8 cellular contexts compared by ENCODE assay signal in the genomic region with DNA sequence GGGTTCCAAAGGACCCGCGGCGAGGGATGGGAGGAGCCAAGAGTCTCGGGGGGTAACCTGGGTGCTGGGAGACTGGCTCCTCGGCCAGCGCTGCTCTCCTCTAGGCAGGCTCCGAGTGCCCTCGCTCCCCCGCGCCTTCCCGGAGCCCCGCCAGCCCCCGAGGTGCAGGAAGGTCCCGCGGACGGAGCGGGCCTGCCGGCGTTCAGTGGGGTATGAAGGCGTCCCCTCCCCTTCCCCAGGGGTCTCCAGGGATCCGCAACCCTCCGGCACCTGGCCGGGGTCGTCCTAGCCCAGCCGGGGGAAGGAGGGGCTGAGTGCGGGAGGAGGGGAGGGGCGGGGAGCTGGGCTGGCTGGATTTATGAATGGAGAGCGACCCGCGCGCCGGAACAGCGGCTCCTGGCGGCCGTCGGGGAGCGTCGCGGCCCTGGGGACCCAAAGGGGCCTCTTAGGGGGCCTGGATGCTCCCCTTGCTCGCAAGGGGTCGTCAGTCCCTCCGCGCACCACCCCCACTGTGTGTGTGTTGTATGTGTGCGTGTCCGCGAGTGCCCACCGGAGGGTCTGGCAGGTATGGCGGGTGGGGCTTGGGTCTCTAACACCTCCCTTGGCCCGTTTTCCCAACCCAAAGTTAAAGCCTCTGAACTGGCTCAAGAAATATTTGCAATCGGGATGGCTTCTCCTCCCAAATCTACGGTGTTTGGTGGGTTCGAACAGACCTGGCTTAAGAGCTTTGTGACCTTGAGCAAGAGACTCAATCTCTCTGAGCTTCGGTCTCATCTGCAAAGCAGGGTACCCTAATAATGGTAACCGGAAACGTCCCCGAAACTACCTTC. TPM values are rescaled to one million over a fixed set of nuclear protein-coding genes. Genes with fewer than 3 reads are reported as not detected.
DNase-seq lines count a peak whose midpoint lies in the region; ATAC-seq and TF ChIP-seq lines count a peak whose summit lies in the region.

No MANE protein-coding gene starts in this region.

- intact Hi-C loops in activated naive CD4-positive, alpha-beta T cell treated with anti-CD3 and anti-CD28 coated beads for 36 hours (cut with micrococcal nuclease) = loop anchor here (1.0 kb wide), 1 partner anchor 54 kb away; no protein-coding TSS in a partner anchor
- intact Hi-C loops in left ventricle myocardium superior (cut with micrococcal nuclease) = loop anchor here (2.0 kb wide), 1 partner anchor 53 kb away; no protein-coding TSS in a partner anchor

- H3K9me3 ChIP-seq in BLaER1 = no peaks in the 10 kb centered on the region
- H3K9me3 ChIP-seq in GM23248 (ENCODE audit: low read depth) = no peaks in the 10 kb centered on the region
- H3K9me3 ChIP-seq in OCI-LY1 (ENCODE audit: low read length) = no peaks in the 10 kb centered on the region

- peak; percentile 86 for TF ChIP-seq CTCF in OCI-LY1 (IDR thresholded peaks at IDR 0.05; ENCODE audit: low read length)

- H3K79me2 ChIP-seq in GM23248 (ENCODE audit: insufficient read depth) = no peaks in the 10 kb centered on the region
- H3K79me2 ChIP-seq in OCI-LY1 (ENCODE audit: insufficient read depth, low read length) = no peaks in the 10 kb centered on the region

- peak; percentile 63 for ATAC-seq in left ventricle myocardium superior
- no peak for ATAC-seq in GM18870 (IDR thresholded peaks at IDR 0.05; ENCODE audit: unreplicated experiment)
- no peak for ATAC-seq in HG02610 (IDR thresholded peaks at IDR 0.05; ENCODE audit: unreplicated experiment)

- H3F3A ChIP-seq in GM23248 (ENCODE audit: insufficient read depth) (no peaks in the 10 kb centered on the region), OCI-LY1 (ENCODE audit: insufficient read depth, low read length) (no peaks in the 10 kb centered on the region)

- WGBS in GM23248 (ENCODE audit: low coverage in 1 of 2, low lambda C conversion rate in 2 of 2, missing lambda C conversion rate in 2 of 2), 2 experiments = 10 to 23% methylated on average over 24 to 55 of the region's 56 CpGs

- peaks cover 55% of the 10 kb centered on the region for H3K4me1 ChIP-seq in BLaER1
- no peaks in the 10 kb centered on the region for H3K4me1 ChIP-seq in GM23248 (ENCODE audit: insufficient read depth)
- H3K4me1 ChIP-seq in OCI-LY1 (ENCODE audit: insufficient read depth, low read length, severe bottlenecking) = peaks cover 11% of the 10 kb centered on the region

- H3K27me3 ChIP-seq in BLaER1 (peaks cover 8% of the 10 kb centered on the region; the same call in 1 of the 2 replicates), GM23248 (replicated peaks; ENCODE audit: insufficient read depth) (no peaks in the 10 kb centered on the region), OCI-LY1 (ENCODE audit: insufficient read depth, low read length) (peaks cover 8% of the 10 kb centered on the region)

- H3K4me3 ChIP-seq in BLaER1 = peak overlapping the region; percentile 74
- H3K4me3 ChIP-seq in GM23248 = peak overlapping the region; percentile 72
- H3K4me3 ChIP-seq in OCI-LY1 (ENCODE audit: low read depth, low read length, poor library complexity, severe bottlenecking) = peak overlapping the region; percentile 36
- H3K4me3 ChIP-seq in skeletal muscle cell (ENCODE audit: low read depth, low read length) = peak overlapping the region; percentile 51

- no peaks in the 10 kb centered on the region for H3K36me3 Mint-ChIP-seq in activated naive CD4-positive, alpha-beta T cell treated with anti-CD3 and anti-CD28 coated beads for 36 hours (ENCODE audit: low read depth)

- H3K36me3 ChIP-seq in BLaER1 (no peaks in the 10 kb centered on the region), GM23248 (ENCODE audit: low read depth) (no peaks in the 10 kb centered on the region), OCI-LY1 (ENCODE audit: insufficient read depth, low read length) (no peaks in the 10 kb centered on the region)

- DNase-seq in GM23248 (peak; percentile 70), left ventricle myocardium superior (peak; percentile 66), skeletal muscle cell (ENCODE audit: low read depth) (no peak)
- peak; percentile 50 for DNase-seq in activated naive CD4-positive, alpha-beta T cell treated with anti-CD3 and anti-CD28 coated beads for 36 hours

- H3K4me2 ChIP-seq in BLaER1 (peak overlapping the region; percentile 98), GM23248 (ENCODE audit: unreplicated experiment) (peak overlapping the region; percentile 95), OCI-LY1 (ENCODE audit: low read length) (peak overlapping the region; percentile 51)

- H3K27ac ChIP-seq in BLaER1 (peak overlapping the region; percentile 81), GM23248 (no peak overlapping the region), OCI-LY1 (ENCODE audit: low read depth, low read length, poor library complexity, severe bottlenecking) (no peak overlapping the region)

- no peak overlapping the region for H3K4me3 Mint-ChIP-seq in activated naive CD4-positive, alpha-beta T cell treated with anti-CD3 and anti-CD28 coated beads for 36 hours

- peak overlapping the region; percentile 79 for H3K9ac ChIP-seq in BLaER1
- H3K9ac ChIP-seq in GM23248 = peak overlapping the region; percentile 15; the same call in 1 of the 2 replicates
- H3K9ac ChIP-seq in OCI-LY1 (ENCODE audit: low read length) = no peak overlapping the region

- in situ Hi-C loops in GM23248 (cut with MboI) = no loop called here

- H3K9me2 ChIP-seq in GM23248 (ENCODE audit: insufficient read depth) (no peaks in the 10 kb centered on the region), OCI-LY1 (ENCODE audit: low read depth, low read length) (no peaks in the 10 kb centered on the region)

- H2AFZ ChIP-seq in GM23248 (peak overlapping the region; percentile 64; the same call in 1 of the 2 replicates), OCI-LY1 (ENCODE audit: low read length) (no peak overlapping the region)

- no peaks in the 10 kb centered on the region for H3K9me3 Mint-ChIP-seq in activated naive CD4-positive, alpha-beta T cell treated with anti-CD3 and anti-CD28 coated beads for 36 hours

- H3K27ac Mint-ChIP-seq in activated naive CD4-positive, alpha-beta T cell treated with anti-CD3 and anti-CD28 coated beads for 36 hours = no peak overlapping the region

- peaks cover 2% of the 10 kb centered on the region for H3K4me1 Mint-ChIP-seq in activated naive CD4-positive, alpha-beta T cell treated with anti-CD3 and anti-CD28 coated beads for 36 hours (ENCODE audit: low read depth)

- CTCF ChIA-PET in activated naive CD4-positive, alpha-beta T cell treated with anti-CD3 and anti-CD28 coated beads for 36 hours (lab: Charles Lee) = interaction anchor here (0.5 to 1.9 kb wide), 14 partner anchors 11 to 224 kb away, joined by 3 to 8 read pairs (median 3); no protein-coding TSS in a partner anchor

- H3K27me3 Mint-ChIP-seq in activated naive CD4-positive, alpha-beta T cell treated with anti-CD3 and anti-CD28 coated beads for 36 hours (ENCODE audit: low read depth) = peaks cover 32% of the 10 kb centered on the region

- no peaks in the 10 kb centered on the region for H4K20me1 ChIP-seq in BLaER1
- H4K20me1 ChIP-seq in GM23248 (ENCODE audit: insufficient read depth) = no peaks in the 10 kb centered on the region
- no peaks in the 10 kb centered on the region for H4K20me1 ChIP-seq in OCI-LY1 (ENCODE audit: insufficient read depth, low read length)

RNA-seq across cellular contexts. Expression of gene HCRTR1, which starts 0.6 kb away (rescaled TPM):
- total RNA-seq in GM23248 (2014; rRNA removed; shearing (Covaris generic)) = not detected in 2 replicates
- not detected in 2 replicates for polyA plus RNA-seq in GM23248 (2016; fragmentation: Nextera tagmentation; extraction: Ambion mirVana)
- not detected for total RNA-seq in activated naive CD4-positive, alpha-beta T cell treated with anti-CD3 and anti-CD28 coated beads for 36 hours
- total RNA-seq in left ventricle myocardium superior = 0.67 TPM

RNA-seq across cellular contexts. Expression of gene PEF1, which starts 26.5 kb away (rescaled TPM):
- 97.5 and 131 TPM in 2 replicates for total RNA-seq in GM23248 (2014; rRNA removed; shearing (Covaris generic))
- polyA plus RNA-seq in GM23248 (2016; fragmentation: Nextera tagmentation; extraction: Ambion mirVana) = 71.3 and 77.8 TPM in 2 replicates
- total RNA-seq in activated naive CD4-positive, alpha-beta T cell treated with anti-CD3 and anti-CD28 coated beads for 36 hours = 10 to 100 TPM; 79.6 to 80.6 TPM
- 34.1 TPM for total RNA-seq in left ventricle myocardium superior

RNA-seq across cellular contexts. Expression of gene TINAGL1, which starts 41.8 kb away (rescaled TPM):
- 3.5 and 4.7 TPM in 2 replicates for total RNA-seq in GM23248 (2014; rRNA removed; shearing (Covaris generic))
- 1.1 and 1.4 TPM in 2 replicates for polyA plus RNA-seq in GM23248 (2016; fragmentation: Nextera tagmentation; extraction: Ambion mirVana)
- total RNA-seq in activated naive CD4-positive, alpha-beta T cell treated with anti-CD3 and anti-CD28 coated beads for 36 hours = not detected
- 274 TPM for total RNA-seq in left ventricle myocardium superior

Comparison
In these comparisons a context has a peak if more than half of its experiments do, and no peak if none do; other contexts are left out.
1. RNA of gene TINAGL1, which starts 41.8 kb away (total RNA-seq): 274 TPM in left ventricle myocardium superior (single experiment); 3.5 to 4.7 TPM in GM23248 and not detected in activated naive CD4-positive, alpha-beta T cell treated with anti-CD3 and anti-CD28 coated beads for 36 hours; every median in the first group is over 10 times any median in the second.
2. Peak in every context shown above with its lines, with median percentiles within 50 percentile points of each other: H3K4me2 ChIP-seq and H3K4me3 ChIP-seq.